16 cellular contexts compared by ENCODE assay signal in genomic region chr6:3882865-3883264, GRCh38. TPM values are rescaled to one million over a fixed set of nuclear protein-coding genes. Genes with fewer than 3 reads are reported as not detected.
A peak's percentile ranks its signal among the peaks of the same experiment; 100 is the strongest.
DNase-seq lines count a peak whose midpoint lies in the region; ATAC-seq and TF ChIP-seq lines count a peak whose summit lies in the region.
"Had no signal": no experiment of that assay in that cellular context is flagged by ENCODE, and none has a peak within 500 bp of the region (broad histone marks: within the 10 kb centered on the region; RNA-seq: fewer than 3 reads in every experiment).

No MANE protein-coding gene starts in this region.

- no peak overlapping the region for H3K4me3 Mint-ChIP-seq in endodermal cell
- H3K4me3 Mint-ChIP-seq: activated CD8-positive, alpha-beta T cell treated with anti-CD3 and anti-CD28 coated beads, Interleukin-2, amount 10 ng/mL, durations not matched to agents 7 days and 5 days; stimulated activated naive CD8-positive, alpha-beta T cell treated with anti-CD3 and anti-CD28 coated beads, Interleukin-15, amount 100 ng/mL, for 72 hours had no signal

- H3K27ac Mint-ChIP-seq in endodermal cell: no peak overlapping the region
- H3K27ac Mint-ChIP-seq: activated CD8-positive, alpha-beta T cell treated with anti-CD3 and anti-CD28 coated beads, Interleukin-2, amount 10 ng/mL, durations not matched to agents 7 days and 5 days; stimulated activated naive CD8-positive, alpha-beta T cell treated with anti-CD3 and anti-CD28 coated beads, Interleukin-15, amount 100 ng/mL, for 72 hours had no signal

- H3K9ac ChIP-seq in endodermal cell (ENCODE audit: extremely low read depth, low read length, poor library complexity, severe bottlenecking): no peak overlapping the region

- no peaks in the 10 kb centered on the region for H3K4me1 Mint-ChIP-seq in endodermal cell
- H3K4me1 Mint-ChIP-seq: stimulated activated naive CD8-positive, alpha-beta T cell treated with anti-CD3 and anti-CD28 coated beads, Interleukin-15, amount 100 ng/mL, for 72 hours had no signal

- peaks cover 5% of the 10 kb centered on the region for H3K27me3 Mint-ChIP-seq in endodermal cell (ENCODE audit: insufficient read depth)

- no peaks in the 10 kb centered on the region for H3K36me3 ChIP-seq in endodermal cell (ENCODE audit: control insufficient read depth, insufficient read depth, low read length)
- H3K36me3 ChIP-seq in tibial artery: no peaks in the 10 kb centered on the region

- H3K4me1 ChIP-seq in endodermal cell (ENCODE audit: control insufficient read depth, insufficient read depth, low read length): no peaks in the 10 kb centered on the region
- H3K4me1 ChIP-seq in tibial artery: peaks cover 0 to 30% (median 14%) of the 10 kb centered on the region in 4 donors

- H3K36me3 Mint-ChIP-seq in endodermal cell (ENCODE audit: low read depth): peaks cover 7% of the 10 kb centered on the region

- no peak for ATAC-seq in GM19023 (IDR thresholded peaks at IDR 0.05; ENCODE audit: unreplicated experiment)
- ATAC-seq: activated CD8-positive, alpha-beta T cell treated with anti-CD3 and anti-CD28 coated beads, Interleukin-2, amount 10 ng/mL, durations not matched to agents 7 days and 5 days; stimulated activated naive CD8-positive, alpha-beta T cell treated with anti-CD3 and anti-CD28 coated beads, Interleukin-15, amount 100 ng/mL, for 72 hours had no signal

- 78 to 83% methylated on average over 2 to 5 of the region's 5 CpGs for WGBS in endodermal cell (ENCODE audit: insufficient coverage in 1 of 2, insufficient read length in 1 of 2), 2 experiments
- WGBS in lower leg skin, 2 donors: 45% methylated on average over 5 of the region's 5 CpGs

- no peak overlapping the region for H3K4me3 ChIP-seq in HFF-Myc (replicated peaks; ENCODE audit: low read depth, low read length)
- H3K4me3 ChIP-seq in endodermal cell (ENCODE audit: low read length): no peak overlapping the region
- no peak overlapping the region for H3K4me3 ChIP-seq in lower leg skin (ENCODE audit: low read depth, poor library complexity, severe bottlenecking)
- H3K4me3 ChIP-seq in tibial artery: no peak overlapping the region
- H3K4me3 ChIP-seq: PC-9 had no signal

- TF ChIP-seq CTCF in HFF-Myc (IDR thresholded peaks at IDR 0.05; ENCODE audit: low read depth, low read length, missing control alignments) (no peak), endodermal cell (conservative IDR thresholded peaks at IDR 0.05) (no peak), lower leg skin (IDR thresholded peaks at IDR 0.05) (no peak), tibial artery (IDR thresholded peaks at IDR 0.05) (no peak)

- peak; percentile 49 for DNase-seq in HFF-Myc (ENCODE audit: extremely low read depth, low read depth)
- DNase-seq in endodermal cell: peak; percentile 10
- peak; percentile 75 to 82 for DNase-seq in lower leg skin (ENCODE audit: low spot score in 2 of 2)
- DNase-seq in tibial artery: peak in 1 of 2 donors; percentile 66
- DNase-seq in activated T-cell treated with anti-CD3 and anti-CD28 coated beads, Interleukin-2, amount 50 U/mL, for 1 hour: no peak
- DNase-seq in NCI-H2227 treated with DMSO at 0.1 percent for 48 hours (lab: John Stamatoyannopoulos, UW): no peak
- DNase-seq: activated CD8-positive, alpha-beta T cell treated with anti-CD3 and anti-CD28 coated beads, Interleukin-2, amount 10 ng/mL, durations not matched to agents 7 days and 5 days; activated gamma-delta T cell; Caco-2; central memory CD4-positive, alpha-beta T cell; NCI-H1092 treated with DMSO at 0.1 percent for 48 hours; NCI-H510A; PC-9; stimulated activated naive CD8-positive, alpha-beta T cell treated with anti-CD3 and anti-CD28 coated beads, Interleukin-15, amount 100 ng/mL, for 72 hours had no signal

- no peak overlapping the region for H3K27ac ChIP-seq in endodermal cell (ENCODE audit: low read depth, low read length)
- H3K27ac ChIP-seq in tibial artery: peak overlapping the region; percentile 49 to 52
- H3K27ac ChIP-seq: PC-9 had no signal

- H3K27me3 ChIP-seq in endodermal cell (ENCODE audit: control insufficient read depth, insufficient read depth, low read length, poor library complexity, severe bottlenecking) (no peaks in the 10 kb centered on the region), tibial artery (no peaks in the 10 kb centered on the region)

- no peaks in the 10 kb centered on the region for H3K9me3 ChIP-seq in endodermal cell (ENCODE audit: control insufficient read depth, low read length)
- no peaks in the 10 kb centered on the region for H3K9me3 ChIP-seq in tibial artery

- H3K9me3 Mint-ChIP-seq in endodermal cell: peaks cover 26% of the 10 kb centered on the region
- H3K9me3 Mint-ChIP-seq: stimulated activated naive CD8-positive, alpha-beta T cell treated with anti-CD3 and anti-CD28 coated beads, Interleukin-15, amount 100 ng/mL, for 72 hours had no signal

- TF ChIP-seq POLR2A in lower leg skin (IDR thresholded peaks at IDR 0.05): no peak

- intact Hi-C loops in lower leg skin (cut with DNase I; ENCODE audit: low total_unique reads): no loop called here
- intact Hi-C loops in tibial artery (cut with DNase I; ENCODE audit: low total_unique reads): loop anchor here (10.0 kb wide), 1 partner anchor 608 kb away; no protein-coding TSS in a partner anchor

RNA-seq across cellular contexts. Expression of gene FAM50B, which starts 33.7 kb away (rescaled TPM):
- total RNA-seq in endodermal cell (1 to 10 TPM; 2.8 to 3.7 TPM), lower leg skin (10 to 100 TPM; 11.4 to 16.1 (median 13.9) TPM)
- polyA plus RNA-seq in endodermal cell (2013, experiment 1 of 2): 0.57 TPM
- polyA plus RNA-seq in endodermal cell (2013, experiment 2 of 2): 0.50 TPM
- total RNA-seq: Caco-2, HT1080 had no signal

Comparison
In these comparisons a context has a peak if more than half of its experiments do, and no peak if none do; other contexts are left out.
1. DNase-seq: peak in HFF-Myc (single experiment), endodermal cell (single experiment) and lower leg skin (2 of 2); none in activated T-cell treated with anti-CD3 and anti-CD28 coated beads, Interleukin-2, amount 50 U/mL, for 1 hour (single experiment) and NCI-H2227 treated with DMSO at 0.1 percent for 48 hours (single experiment).